9 cellular contexts compared by ENCODE assay signal in the genomic region with DNA sequence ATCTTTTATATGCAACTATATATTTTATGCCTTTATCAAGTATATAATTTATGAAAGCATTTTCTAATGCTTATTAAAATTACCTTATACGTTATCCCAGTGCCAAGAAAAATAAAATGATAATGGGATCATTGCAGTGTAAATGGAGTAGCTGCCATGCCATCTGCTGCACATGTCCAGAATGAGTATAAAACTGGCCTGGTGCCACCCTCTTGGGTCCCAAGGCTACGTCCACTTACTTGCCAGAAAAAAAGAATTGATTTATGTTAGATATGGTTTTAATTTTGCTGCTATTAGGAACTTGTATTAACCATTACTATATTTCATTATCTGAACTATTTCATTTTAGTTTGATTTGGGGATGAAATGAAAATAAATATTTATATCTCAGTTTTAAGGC.
"Had no signal": no experiment of that assay in that cellular context is flagged by ENCODE, and none has a peak within 500 bp of the region (broad histone marks: within the 10 kb centered on the region; RNA-seq: fewer than 3 reads in every experiment).

No MANE protein-coding gene starts in this region.

- H3K27ac Mint-ChIP-seq: activated CD8-positive, alpha-beta T cell treated with anti-CD3 and anti-CD28 coated beads, Interleukin-2, amount 10 ng/mL, durations not matched to agents 7 days and 5 days had no signal

- ATAC-seq: activated CD8-positive, alpha-beta T cell treated with anti-CD3 and anti-CD28 coated beads, Interleukin-2, amount 10 ng/mL, durations not matched to agents 7 days and 5 days had no signal

- H3K27me3 ChIP-seq: ascending aorta, dorsolateral prefrontal cortex, thyroid gland had no signal

- H3K27ac ChIP-seq: ascending aorta, dorsolateral prefrontal cortex, skin epidermis, thyroid gland had no signal

- H3K36me3 ChIP-seq: ascending aorta, thyroid gland had no signal

- DNase-seq: activated CD4-positive, alpha-beta T cell treated with anti-CD3 and anti-CD28 coated beads for 48 hours; activated CD8-positive, alpha-beta memory T cell treated with anti-CD3 and anti-CD28 coated beads, Interleukin-2, amount 50 U/mL, for 48 hours; activated CD8-positive, alpha-beta T cell treated with anti-CD3 and anti-CD28 coated beads, Interleukin-2, amount 10 ng/mL, durations not matched to agents 7 days and 5 days; activated naive CD4-positive, alpha-beta T cell; dorsolateral prefrontal cortex; retina; thyroid gland had no signal

- H3K4me3 Mint-ChIP-seq: activated CD8-positive, alpha-beta T cell treated with anti-CD3 and anti-CD28 coated beads, Interleukin-2, amount 10 ng/mL, durations not matched to agents 7 days and 5 days had no signal

- H3K4me3 ChIP-seq: ascending aorta, dorsolateral prefrontal cortex, skin epidermis, thyroid gland had no signal

- H3K4me1 ChIP-seq: ascending aorta, thyroid gland had no signal

- H3K9me3 ChIP-seq: ascending aorta, thyroid gland had no signal
